ENCODE assay signal across 29 cellular contexts in the genomic region with DNA sequence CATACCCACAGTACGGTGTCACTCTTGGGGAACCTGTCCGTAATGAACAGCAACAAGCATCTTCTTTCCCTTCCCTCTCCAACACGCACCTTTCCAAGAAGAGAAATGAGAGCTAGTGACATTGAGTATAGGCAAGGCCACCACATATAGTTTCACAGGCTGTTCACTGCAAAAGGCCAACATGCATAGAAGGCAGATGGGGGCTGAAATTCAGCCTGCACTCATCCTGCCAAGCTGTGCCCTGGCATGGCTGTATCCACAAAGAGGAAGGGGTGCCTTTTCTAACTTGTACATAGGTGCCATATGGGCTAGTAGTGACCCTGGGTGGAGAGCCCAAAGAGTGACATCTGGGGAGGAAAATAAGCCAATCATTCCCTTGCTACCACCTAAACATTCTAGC.
DNase-seq lines count a peak whose midpoint lies in the region; ATAC-seq and TF ChIP-seq lines count a peak whose summit lies in the region.
"Had no signal": no experiment of that assay in that cellular context is flagged by ENCODE, and none has a peak within 500 bp of the region (broad histone marks: within the 10 kb centered on the region; RNA-seq: fewer than 3 reads in every experiment).

No MANE protein-coding gene starts in this region.

- H3K9me3 ChIP-seq in MM.1S (replicated peaks; ENCODE audit: insufficient read depth, low read length) = no peaks in the 10 kb centered on the region
- H3K9me3 ChIP-seq in SJCRH30 (replicated peaks) = no peaks in the 10 kb centered on the region
- H3K9me3 ChIP-seq in uterus = no peaks in the 10 kb centered on the region
- peaks cover 0 to 8% (median 4%) of the 10 kb centered on the region in 8 donors for H3K9me3 ChIP-seq in spleen
- H3K9me3 ChIP-seq: MG63, sigmoid colon, SJSA1 had no signal

- 92 to 100% (median 97%) methylated on average over 3 of the region's 3 CpGs for WGBS in spleen, 5 donors

- no peak for ATAC-seq in HG03342 (IDR thresholded peaks at IDR 0.05; ENCODE audit: unreplicated experiment)
- ATAC-seq: activated naive CD8-positive, alpha-beta T cell treated with anti-CD3 and anti-CD28 coated beads, Interleukin-2, amount 50 U/mL, for 24 hours; heart left ventricle; K562; T-cell had no signal

- H3K36me3 Mint-ChIP-seq in mesothelial cell of epicardium = peaks cover 22% of the 10 kb centered on the region

- CTCF ChIA-PET in GM10248 (lab: Yijun Ruan, JAX) = interaction anchor here (1.6 to 2.4 kb wide), 2 partner anchors 8 to 14 kb away, joined by 4 to 7 read pairs; no protein-coding TSS in a partner anchor

- peaks cover 43% of the 10 kb centered on the region for H3K4me1 Mint-ChIP-seq in mesothelial cell of epicardium

- H3K27ac ChIP-seq in MM.1S (ENCODE audit: low read length) (peak overlapping the region; percentile 72), SJCRH30 (peak overlapping the region; percentile 18), uterus (peak overlapping the region; percentile 71 to 86), spleen (no peak overlapping the region), brain microvascular endothelial cell (no peak overlapping the region)
- H3K27ac ChIP-seq: C4-2B, heart left ventricle, SJSA1, upper lobe of left lung had no signal

- H3K9me3 Mint-ChIP-seq in mesothelial cell of epicardium = peaks cover 7% of the 10 kb centered on the region

- H2AFZ ChIP-seq in MM.1S (ENCODE audit: low read length) = peak overlapping the region; percentile 27; the same call in 1 of the 2 replicates

- no peaks in the 10 kb centered on the region for H4K20me1 ChIP-seq in MM.1S (ENCODE audit: insufficient read depth, low read length)

- H3K27me3 Mint-ChIP-seq in mesothelial cell of epicardium (ENCODE audit: low read depth) = no peaks in the 10 kb centered on the region
- H3K27me3 Mint-ChIP-seq: activated naive CD8-positive, alpha-beta T cell treated with anti-CD3 and anti-CD28 coated beads, Interleukin-2, amount 50 U/mL, for 24 hours; activated T-cell treated with anti-CD3 and anti-CD28 coated beads, Interleukin-2, amount 50 U/mL, for 24 hours; naive B cell; T-cell had no signal

- H3K4me1 ChIP-seq in MM.1S (ENCODE audit: low read length) = peaks cover 15% of the 10 kb centered on the region
- H3K4me1 ChIP-seq in SJCRH30 = peaks cover 23% of the 10 kb centered on the region
- peaks cover 0 to 9% of the 10 kb centered on the region in 2 donors for H3K4me1 ChIP-seq in uterus
- H3K4me1 ChIP-seq in spleen = peaks cover 0 to 23% (median 9%) of the 10 kb centered on the region in 6 donors

- H3K9ac ChIP-seq in MM.1S (ENCODE audit: low read length) = no peak overlapping the region; the same call in 1 of the 2 replicates

- H3K36me3 ChIP-seq in MM.1S (replicated peaks; ENCODE audit: insufficient read depth, low read length) (no peaks in the 10 kb centered on the region), SJCRH30 (no peaks in the 10 kb centered on the region), uterus (no peaks in the 10 kb centered on the region), spleen (no peaks in the 10 kb centered on the region), brain microvascular endothelial cell (replicated peaks) (no peaks in the 10 kb centered on the region)
- H3K36me3 ChIP-seq: heart left ventricle, MG63, sigmoid colon, SJSA1, upper lobe of left lung had no signal

- no peak for TF ChIP-seq CTCF in MM.1S (IDR thresholded peaks at IDR 0.05; ENCODE audit: low read length)
- TF ChIP-seq CTCF in mesothelial cell of epicardium (IDR thresholded peaks at IDR 0.05; ENCODE audit: unreplicated experiment) = no peak
- no peak for TF ChIP-seq CTCF in uterus (IDR thresholded peaks at IDR 0.05)
- TF ChIP-seq CTCF in GM10248 (IDR thresholded peaks at IDR 0.05; ENCODE audit: control extremely low read depth, extremely low read depth, low read depth, missing control alignments) = no peak
- TF ChIP-seq CTCF in spleen (IDR thresholded peaks at IDR 0.05 in 8 of 11, conservative IDR thresholded peaks at IDR 0.05 in 3 of 11) = no peak
- no peak for TF ChIP-seq CTCF in brain microvascular endothelial cell (IDR thresholded peaks at IDR 0.05; ENCODE audit: low read depth, low read length, missing control alignments)

- H3K9me2 ChIP-seq in MM.1S (replicated peaks; ENCODE audit: insufficient read depth, low read length) = no peaks in the 10 kb centered on the region

- peak overlapping the region; percentile 82 for H3K27ac Mint-ChIP-seq in mesothelial cell of epicardium
- H3K27ac Mint-ChIP-seq: activated naive CD8-positive, alpha-beta T cell treated with anti-CD3 and anti-CD28 coated beads, Interleukin-2, amount 50 U/mL, for 24 hours; activated T-cell treated with anti-CD3 and anti-CD28 coated beads, Interleukin-2, amount 50 U/mL, for 24 hours; T-cell had no signal

- no peak overlapping the region for H3K4me3 Mint-ChIP-seq in mesothelial cell of epicardium
- H3K4me3 Mint-ChIP-seq: activated naive CD8-positive, alpha-beta T cell treated with anti-CD3 and anti-CD28 coated beads, Interleukin-2, amount 50 U/mL, for 24 hours; activated T-cell treated with anti-CD3 and anti-CD28 coated beads, Interleukin-2, amount 50 U/mL, for 24 hours; T-cell had no signal

- POLR2A ChIA-PET in GM10248 (lab: Yijun Ruan, JAX) = no interaction called here

- H3K4me2 ChIP-seq in MM.1S (ENCODE audit: low read depth, low read length) = peak overlapping the region; percentile 49; the same call in 1 of the 2 replicates

- H3K27me3 ChIP-seq in MM.1S (replicated peaks; ENCODE audit: insufficient read depth, low read length) (no peaks in the 10 kb centered on the region), SJCRH30 (no peaks in the 10 kb centered on the region), uterus (no peaks in the 10 kb centered on the region), spleen (replicated peaks in 1 of 7) (peaks cover 0 to 5% (median 0%) of the 10 kb centered on the region in 7 donors), brain microvascular endothelial cell (replicated peaks) (no peaks in the 10 kb centered on the region)
- H3K27me3 ChIP-seq: heart left ventricle, MG63, sigmoid colon, SJSA1, upper lobe of left lung had no signal

- H3K79me2 ChIP-seq in MM.1S (ENCODE audit: low read length) = no peaks in the 10 kb centered on the region

- H3K4me3 ChIP-seq in MM.1S (ENCODE audit: low read length) = no peak overlapping the region
- H3K4me3 ChIP-seq in SJCRH30 = no peak overlapping the region
- H3K4me3 ChIP-seq in uterus = no peak overlapping the region
- no peak overlapping the region for H3K4me3 ChIP-seq in spleen
- H3K4me3 ChIP-seq in brain microvascular endothelial cell (ENCODE audit: low read depth, low read length) = no peak overlapping the region
- H3K4me3 ChIP-seq: heart left ventricle, K562, MG63, sigmoid colon, SJSA1, upper lobe of left lung had no signal

- DNase-seq in MM.1S (no peak), SJCRH30 (no peak), mesothelial cell of epicardium (ENCODE audit: low spot score in 2 of 2, unreplicated experiment in 2 of 2) (no peak), uterus (peak in 1 of 2 donors; percentile 12), GM10248 (ENCODE audit: extremely low spot score) (no peak), spleen (no peak), brain microvascular endothelial cell (no peak)
- DNase-seq: activated CD4-positive, CD25-positive, alpha-beta regulatory T cell; activated naive CD8-positive, alpha-beta T cell treated with anti-CD3 and anti-CD28 coated beads, Interleukin-2, amount 50 U/mL, for 24 hours; activated T-cell treated with anti-CD3 and anti-CD28 coated beads, Interleukin-2, amount 50 U/mL, for 24 hours; cerebellar nuclear complex; dermis blood vessel endothelial cell; foreskin melanocyte; heart left ventricle; MG63; midbrain; naive B cell; NCI-H2081; NCI-H345; NCI-H774; occipital lobe; sigmoid colon; stimulated activated CD4-positive, alpha-beta T cell treated with anti-CD3 and anti-CD28 coated beads, Interleukin-4, amount 100 ng/mL, for 1 hour; T-cell; upper lobe of left lung had no signal

- intact Hi-C loops in uterus (cut with DNase I; ENCODE audit: low total_unique reads) = no loop called here
- intact Hi-C loops in spleen (cut with DNase I; ENCODE audit: low total_unique reads) = no loop called here

- in situ Hi-C loops in brain microvascular endothelial cell (cut with HindIII; ENCODE audit: low pct_ligation_motif_present, low sequenced_read_pairs) = no loop called here

- TF ChIP-seq POLR2A in uterus (IDR thresholded peaks at IDR 0.05) = no peak
- TF ChIP-seq POLR2A in spleen (IDR thresholded peaks at IDR 0.05) = no peak

- peaks cover 5% of the 10 kb centered on the region; the same call in 1 of the 2 replicates for H3F3A ChIP-seq in MM.1S (ENCODE audit: insufficient read depth, low read length)

Comparison
In these comparisons a context has a peak if more than half of its experiments do, and no peak if none do; other contexts are left out.
1. H3K27ac ChIP-seq: peak in MM.1S (single experiment), SJCRH30 (single experiment) and uterus (2 of 2); none in spleen (0 of 8) and brain microvascular endothelial cell (single experiment).